In genomic region chr19:409515-410242, GRCh38 we compare ENCODE assay signal across 8 cellular contexts. TPM values are rescaled to one million over a fixed set of nuclear protein-coding genes. Genes with fewer than 3 reads are reported as not detected.
DNase-seq lines count a peak whose midpoint lies in the region; ATAC-seq and TF ChIP-seq lines count a peak whose summit lies in the region.

No MANE protein-coding gene starts in this region.

- ATAC-seq in natural killer cell (peak in 1 of 3 donors; percentile 49), HG03439 (IDR thresholded peaks at IDR 0.05; ENCODE audit: unreplicated experiment) (no peak)

- H3K27ac Mint-ChIP-seq in natural killer cell = peak overlapping the region in 1 of 2 donors; percentile 56

- peaks cover 10 to 46% (median 36%) of the 10 kb centered on the region in 10 experiments; a peak in 18 of 20 replicates for H3K4me1 ChIP-seq in BLaER1 treated with 17β-estradiol and CSF1 and Interleukin-3, amounts not matched to agents 10 nM and 100 nM
- H3K4me1 ChIP-seq in breast epithelium = peaks cover 0 to 6% of the 10 kb centered on the region in 2 donors

- TF ChIP-seq CTCF in breast epithelium (IDR thresholded peaks at IDR 0.05) (no peak), natural killer cell (IDR thresholded peaks at IDR 0.05) (no peak), RWPE1 (conservative IDR thresholded peaks at IDR 0.05; ENCODE audit: low read depth) (no peak)

- DNase-seq in KBM-7 = peak; percentile 21
- DNase-seq in breast epithelium (ENCODE audit: low spot score in 2 of 2) = peak in 1 of 2 donors; percentile 43
- no peak for DNase-seq in natural killer cell
- DNase-seq in OCI-M1 (lab: John Stamatoyannopoulos, UW) = no peak
- no peak for DNase-seq in SW480 (ENCODE audit: low spot score)
- DNase-seq in RWPE1 (ENCODE audit: low spot score) = no peak

- H3K9me3 ChIP-seq in BLaER1 treated with 17β-estradiol and CSF1 and Interleukin-3, amounts not matched to agents 10 nM and 100 nM (replicated peaks in 1 of 11) = no peaks in the 10 kb centered on the region
- H3K9me3 ChIP-seq in breast epithelium = no peaks in the 10 kb centered on the region

- H3K9ac ChIP-seq in BLaER1 treated with 17β-estradiol and CSF1 and Interleukin-3, amounts not matched to agents 10 nM and 100 nM = peak overlapping the region in 6 of 11 experiments; percentile 25 to 66 (median 62); a peak in 4 of 22 replicates

- H4K20me1 ChIP-seq in BLaER1 treated with 17β-estradiol and CSF1 and Interleukin-3, amounts not matched to agents 10 nM and 100 nM = peaks cover 0 to 33% (median 0%) of the 10 kb centered on the region in 11 experiments; a peak in 5 of 22 replicates

- CTCF ChIA-PET in RWPE1 (lab: Yijun Ruan, JAX) = interaction anchor here (0.6 kb wide), 2 partner anchors 20 to 474 kb away, joined by 3 to 4 read pairs; no protein-coding TSS in a partner anchor

- peaks cover 5 to 7% of the 10 kb centered on the region in 2 donors for H3K4me1 Mint-ChIP-seq in natural killer cell

- peak overlapping the region; percentile 91 to 100 (median 98) for H3K4me2 ChIP-seq in BLaER1 treated with 17β-estradiol and CSF1 and Interleukin-3, amounts not matched to agents 10 nM and 100 nM

- H3K27me3 Mint-ChIP-seq in natural killer cell (ENCODE audit: low read depth in 2 of 2) = peaks cover 8 to 9% of the 10 kb centered on the region in 2 donors

- H3K27me3 ChIP-seq in BLaER1 treated with 17β-estradiol and CSF1 and Interleukin-3, amounts not matched to agents 10 nM and 100 nM = peaks cover 0 to 48% (median 17%) of the 10 kb centered on the region in 11 experiments; a peak in 15 of 22 replicates
- peaks cover 12 to 68% of the 10 kb centered on the region in 2 donors for H3K27me3 ChIP-seq in breast epithelium

- H3K36me3 Mint-ChIP-seq in natural killer cell = no peaks in the 10 kb centered on the region

- POLR2A ChIA-PET in RWPE1 (lab: Yijun Ruan, JAX; ENCODE audit: low non-redundant PET) = no interaction called here

- no peaks in the 10 kb centered on the region for H3K9me3 Mint-ChIP-seq in natural killer cell

- intact Hi-C loops in breast epithelium (cut with DNase I; ENCODE audit: low total_unique reads) = loop anchor here (1.0 kb wide), 1 partner anchor 85 kb away; no protein-coding TSS in a partner anchor
- intact Hi-C loops in natural killer cell (cut with micrococcal nuclease) = no loop called here

- H3K4me3 Mint-ChIP-seq in natural killer cell = peak overlapping the region; percentile 83

- in situ Hi-C loops in KBM-7 (cut with MboI; ENCODE audit: low pct_unique_long_range_greater_than_20kb, low sequenced_read_pairs) = no loop called here

- no peaks in the 10 kb centered on the region for H3K36me3 ChIP-seq in BLaER1 treated with 17β-estradiol and CSF1 and Interleukin-3, amounts not matched to agents 10 nM and 100 nM
- no peaks in the 10 kb centered on the region for H3K36me3 ChIP-seq in breast epithelium

- H3K27ac ChIP-seq in BLaER1 treated with 17β-estradiol and CSF1 and Interleukin-3, amounts not matched to agents 10 nM and 100 nM = no peak overlapping the region
- no peak overlapping the region for H3K27ac ChIP-seq in breast epithelium
- H3K27ac ChIP-seq in RWPE1 = no peak overlapping the region

- no peak for TF ChIP-seq POLR2A in breast epithelium (IDR thresholded peaks at IDR 0.05)

- H3K4me3 ChIP-seq in BLaER1 treated with 17β-estradiol and CSF1 and Interleukin-3, amounts not matched to agents 10 nM and 100 nM = peak overlapping the region; percentile 57 to 72 (median 63)
- H3K4me3 ChIP-seq in breast epithelium = peak overlapping the region; percentile 41 to 70 (median 49)

RNA-seq across cellular contexts. Expression of gene C2CD4C, which starts 0.7 kb away (rescaled TPM):
- total RNA-seq in breast epithelium (1 to 10 TPM in 1 of 3 donors, under 1 TPM in 2; 0.29 to 2.6 (median 0.80) TPM), natural killer cell (not detected)

RNA-seq across cellular contexts. Expression of gene SHC2, which starts 51.2 kb away (rescaled TPM):
- total RNA-seq in breast epithelium = 10 to 100 TPM in 2 of 3 donors, 1 to 10 TPM in 1; 8.3 to 40.6 (median 21.8) TPM
- total RNA-seq in natural killer cell = under 1 TPM in 1 of 3 donors, not detected in 2; 0.75 TPM

Comparison
In these comparisons a context has a peak if more than half of its experiments do, and no peak if none do; other contexts are left out.
1. RNA of gene SHC2, which starts 51.2 kb away (total RNA-seq): 8.3 to 40.6 TPM in breast epithelium; 0.75 TPM in natural killer cell; every median in the first group is over 4 times any median in the second.